8 cellular contexts compared by ENCODE assay signal in the genomic region with DNA sequence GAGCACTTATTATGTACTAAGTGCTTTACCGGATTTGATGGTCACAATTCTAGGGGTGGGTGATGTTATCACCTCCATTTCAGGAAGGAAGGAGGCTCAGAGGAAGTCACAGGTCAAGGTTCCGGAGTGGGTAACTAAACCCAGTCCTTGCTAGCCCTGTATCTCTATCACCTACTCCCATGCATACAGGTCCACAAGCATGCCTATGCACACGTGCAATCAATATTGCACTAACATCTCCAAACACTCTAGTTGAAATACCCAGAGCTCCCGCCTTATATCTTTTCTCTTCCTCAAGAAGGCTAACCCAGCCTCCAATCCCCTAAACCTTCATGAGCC. TPM values are rescaled to one million over a fixed set of nuclear protein-coding genes. Genes with fewer than 3 reads are reported as not detected.
DNase-seq lines count a peak whose midpoint lies in the region; ATAC-seq and TF ChIP-seq lines count a peak whose summit lies in the region.

No MANE protein-coding gene starts in this region.

- peaks cover 0 to 4% (median 0%) of the 10 kb centered on the region in 5 donors for H3K27me3 Mint-ChIP-seq in naive thymus-derived CD8-positive, alpha-beta T cell

- H3K4me3 ChIP-seq in GM08714 (ENCODE audit: low read length) (peak overlapping the region; percentile 85), coronary artery (peak overlapping the region; percentile 90)

- ATAC-seq in naive thymus-derived CD8-positive, alpha-beta T cell: peak; percentile 8 to 23

- peak overlapping the region; percentile 89 to 97 (median 96) for H3K4me3 Mint-ChIP-seq in naive thymus-derived CD8-positive, alpha-beta T cell

- H3K27ac Mint-ChIP-seq in naive thymus-derived CD8-positive, alpha-beta T cell: peak overlapping the region; percentile 97 to 100 (median 99)

- H3K9me3 Mint-ChIP-seq in naive thymus-derived CD8-positive, alpha-beta T cell: peaks cover 0 to 2% (median 0%) of the 10 kb centered on the region in 9 donors

- DNase-seq in NAMALWA (ENCODE audit: low spot score) (peak; percentile 64), coronary artery (ENCODE audit: low spot score) (no peak), NCI-H2196 (lab: John Stamatoyannopoulos, UW; ENCODE audit: unreplicated experiment) (no peak), NCI-H187 treated with DMSO at 0.1 percent for 48 hours (lab: John Stamatoyannopoulos, UW) (no peak), SK-N-DZ (ENCODE audit: low spot score) (no peak)
- DNase-seq in naive thymus-derived CD8-positive, alpha-beta T cell: peak in 2 of 10 donors; percentile 10 to 46
- no peak for DNase-seq in stimulated activated naive CD4-positive, alpha-beta T cell treated with Interleukin-2 at 50 U/mL for 16 hours (lab: John Stamatoyannopoulos, UW)

- H3K4me1 Mint-ChIP-seq in naive thymus-derived CD8-positive, alpha-beta T cell: peaks cover 26 to 60% (median 47%) of the 10 kb centered on the region in 4 donors

- POLR2A ChIA-PET in naive thymus-derived CD8-positive, alpha-beta T cell (lab: Charles Lee): interaction anchor here (0.6 to 2.6 kb wide), 5 partner anchors 17 to 35 kb away, joined by 3 to 9 read pairs (median 6); a partner anchor contains a TSS

- TF ChIP-seq CTCF in coronary artery (IDR thresholded peaks at IDR 0.05): no peak

- H3K36me3 Mint-ChIP-seq in naive thymus-derived CD8-positive, alpha-beta T cell: no peaks in the 10 kb centered on the region

- H3K27ac ChIP-seq in coronary artery: peak overlapping the region; percentile 58 to 86

RNA-seq across cellular contexts. Expression of a gene that starts 17.8 kb away (rescaled TPM):
- 1 to 10 TPM; 3.5 TPM for total RNA-seq in naive thymus-derived CD8-positive, alpha-beta T cell
- polyA plus RNA-seq in naive thymus-derived CD8-positive, alpha-beta T cell: 10 to 100 TPM; 10.2 to 11.4 (median 11.0) TPM
- polyA plus RNA-seq in SK-N-DZ (2014; cell fraction: cytosol; rRNA removed): not detected in 2 replicates
- polyA plus RNA-seq in SK-N-DZ (2014; cell fraction: nucleus; rRNA removed): not detected in 2 replicates

RNA-seq across cellular contexts. Expression of a gene that starts 26.3 kb away (rescaled TPM):
- total RNA-seq in naive thymus-derived CD8-positive, alpha-beta T cell: 10 to 100 TPM; 59.2 to 61.0 TPM
- polyA plus RNA-seq in naive thymus-derived CD8-positive, alpha-beta T cell: 10 to 100 TPM; 32.2 to 38.6 (median 33.7) TPM
- 85.0 and 101 TPM in 2 replicates for polyA plus RNA-seq in SK-N-DZ (2014; cell fraction: cytosol; rRNA removed)
- 66.4 and 73.4 TPM in 2 replicates for polyA plus RNA-seq in SK-N-DZ (2014; cell fraction: nucleus; rRNA removed)

RNA-seq across cellular contexts. Expression of a gene that starts 43.6 kb away (rescaled TPM):
- 1 to 10 TPM; 3.3 to 3.4 TPM for total RNA-seq in naive thymus-derived CD8-positive, alpha-beta T cell
- polyA plus RNA-seq in naive thymus-derived CD8-positive, alpha-beta T cell: 1 to 10 TPM; 2.4 to 7.4 (median 4.4) TPM
- 13.2 and 16.8 TPM in 2 replicates for polyA plus RNA-seq in SK-N-DZ (2014; cell fraction: cytosol; rRNA removed)
- 4.0 and 7.9 TPM in 2 replicates for polyA plus RNA-seq in SK-N-DZ (2014; cell fraction: nucleus; rRNA removed)

RNA-seq across cellular contexts. Expression of a gene that starts 45.1 kb away (rescaled TPM):
- total RNA-seq in naive thymus-derived CD8-positive, alpha-beta T cell: 10 to 100 TPM; 12.4 to 13.2 TPM
- 1 to 10 TPM in 2 of 3 donors, under 1 TPM in 1; 0.64 to 2.5 (median 1.2) TPM for polyA plus RNA-seq in naive thymus-derived CD8-positive, alpha-beta T cell
- 1.1 and 2.6 TPM in 2 replicates for polyA plus RNA-seq in SK-N-DZ (2014; cell fraction: cytosol; rRNA removed)
- polyA plus RNA-seq in SK-N-DZ (2014; cell fraction: nucleus; rRNA removed): 0.90 and 1.7 TPM in 2 replicates

RNA-seq across cellular contexts. Expression of a gene that starts 46.8 kb away (rescaled TPM):
- total RNA-seq in naive thymus-derived CD8-positive, alpha-beta T cell: 1 to 10 TPM; 1.0 to 1.8 TPM
- polyA plus RNA-seq in naive thymus-derived CD8-positive, alpha-beta T cell: under 1 TPM in 2 of 3 donors, not detected in 1; 0.27 to 0.41 TPM
- 35.2 and 50.4 TPM in 2 replicates for polyA plus RNA-seq in SK-N-DZ (2014; cell fraction: cytosol; rRNA removed)
- polyA plus RNA-seq in SK-N-DZ (2014; cell fraction: nucleus; rRNA removed): 33.0 and 40.4 TPM in 2 replicates
